23 cellular contexts compared by ENCODE assay signal in the genomic region with DNA sequence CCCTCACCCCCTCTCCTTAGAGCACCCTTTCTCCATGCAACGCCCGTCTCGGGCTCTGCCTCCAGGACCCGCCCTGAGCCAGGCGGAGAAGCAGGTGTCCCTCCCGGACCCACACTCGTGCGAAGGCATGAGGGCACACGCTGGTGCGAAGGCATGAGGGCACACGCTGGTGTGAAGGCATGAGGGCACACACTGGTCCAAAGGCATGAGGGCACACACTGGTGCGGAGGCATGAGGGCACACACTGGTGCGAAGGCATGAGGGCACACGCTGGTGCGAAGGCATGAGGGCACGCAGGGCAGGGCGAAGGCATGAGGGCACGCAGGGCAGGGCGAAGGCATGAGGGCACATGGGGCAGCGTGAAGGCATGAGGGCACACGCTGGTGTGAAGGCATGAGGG. TPM values are rescaled to one million over a fixed set of nuclear protein-coding genes. Genes with fewer than 3 reads are reported as not detected.
"Had no signal": no experiment of that assay in that cellular context is flagged by ENCODE, and none has a peak within 500 bp of the region (broad histone marks: within the 10 kb centered on the region; RNA-seq: fewer than 3 reads in every experiment).

No MANE protein-coding gene starts in this region.

- H3K27ac ChIP-seq: epithelial cell of prostate, esophagus muscularis mucosa, gastrocnemius medialis, left ventricle myocardium inferior, neutrophil, sigmoid colon, skin epidermis, suprapubic skin, thyroid gland, upper lobe of left lung, uterus had no signal

- H3K9me3 ChIP-seq: esophagus muscularis mucosa, gastrocnemius medialis, left ventricle myocardium inferior, neutrophil, sigmoid colon, suprapubic skin, thyroid gland, upper lobe of left lung, uterus had no signal

- H3K36me3 ChIP-seq: esophagus muscularis mucosa, gastrocnemius medialis, left ventricle myocardium inferior, neutrophil, sigmoid colon, suprapubic skin, thyroid gland, upper lobe of left lung, uterus had no signal

- H3K27me3 ChIP-seq: gastrocnemius medialis, sigmoid colon, suprapubic skin, thyroid gland, upper lobe of left lung, uterus had no signal

- FAIRE-seq: colon had no signal

- H3K4me3 ChIP-seq: esophagus muscularis mucosa, gastrocnemius medialis, left ventricle myocardium inferior, sigmoid colon, skin epidermis, suprapubic skin, thyroid gland, upper lobe of left lung, uterus had no signal

- ATAC-seq: effector memory CD8-positive, alpha-beta T cell; gastrocnemius medialis; naive thymus-derived CD4-positive, alpha-beta T cell had no signal

- DNase-seq: effector memory CD8-positive, alpha-beta T cell; gastrocnemius medialis; islet precursor cell; left ventricle myocardium inferior; naive thymus-derived CD4-positive, alpha-beta T cell; nephron progenitor cell; sigmoid colon; stimulated activated CD4-positive, alpha-beta T cell treated with anti-CD3 and anti-CD28 coated beads, Interleukin-2, amount 100 ng/mL, for 24 hours; stimulated activated CD4-positive, alpha-beta T cell treated with anti-CD3 and anti-CD28 coated beads, Interleukin-4, amount 100 ng/mL, for 4 hours; stimulated activated naive CD4-positive, alpha-beta T cell; thyroid gland; uterus had no signal

- H3K4me1 ChIP-seq: gastrocnemius medialis, sigmoid colon had no signal

RNA-seq across cellular contexts. Expression of gene TMEM52, which starts 5.8 kb away (rescaled TPM):
- total RNA-seq: osteoblast, thyroid gland had no signal

RNA-seq across cellular contexts. Expression of gene CALML6, which starts 9.8 kb away (rescaled TPM):
- total RNA-seq: esophagus muscularis mucosa, left ventricle myocardium inferior, lung microvascular endothelial cell, mononuclear cell, pulmonary artery endothelial cell had no signal
- polyA plus RNA-seq: naive thymus-derived CD4-positive, alpha-beta T cell had no signal
